1 cellular context compared by ENCODE assay signal in the genomic region with DNA sequence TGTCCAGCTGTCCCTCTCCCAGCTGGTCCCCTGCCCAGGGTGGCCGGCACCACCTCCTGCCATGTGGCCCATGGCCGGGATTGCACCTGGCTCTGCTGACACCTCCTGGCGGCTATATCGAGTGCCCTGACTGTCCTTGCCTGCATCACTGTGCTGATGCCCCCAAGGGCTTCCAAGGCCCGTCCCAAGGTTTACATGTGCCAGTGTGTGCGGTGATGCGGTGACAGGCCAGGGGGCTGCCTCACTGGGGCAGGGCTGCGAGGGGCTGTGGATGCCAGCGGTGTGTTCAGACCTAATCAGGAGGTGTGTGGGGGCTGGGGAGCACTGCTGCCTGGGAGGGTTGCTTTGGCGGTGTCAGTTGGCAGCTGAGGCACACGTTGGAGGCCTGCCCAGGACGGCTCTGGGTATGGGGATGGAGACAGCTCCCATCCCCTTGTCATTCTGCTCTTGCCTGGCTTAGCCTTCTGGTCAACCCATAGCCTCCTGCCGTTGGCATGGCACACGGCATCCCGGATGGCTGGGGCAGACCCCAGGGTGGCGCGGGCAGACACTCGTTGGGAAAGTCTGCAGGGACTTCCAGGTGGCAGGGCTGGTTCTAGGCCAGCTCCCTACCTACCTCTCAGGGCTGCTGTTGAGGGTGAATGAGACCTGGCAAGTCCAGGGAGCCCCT.
TF ChIP-seq lines count a peak whose summit lies in the region.

No MANE protein-coding gene starts in this region.

TF ChIP-seq in HEK293, 187 proteins besides CTCF, POLR2A, EP300 and RAD21 (continued from another document):
- TF ChIP-seq PATZ1 (tag by site-specific recombination; IDR thresholded peaks at IDR 0.05) (0 out of 2 replicates have a peak, but pooled peaks have one; percentile 10), ZBTB48 (tag by site-specific recombination; IDR thresholded peaks at IDR 0.05) (no peak), ZNF621 (tag by site-specific recombination; IDR thresholded peaks at IDR 0.05) (no peak)
